Comparison of ENCODE assay signal across 9 cellular contexts in genomic region chr5:169161022-169161680, GRCh38.
A peak's percentile ranks its signal among the peaks of the same experiment; 100 is the strongest.
DNase-seq lines count a peak whose midpoint lies in the region; ATAC-seq, FAIRE-seq and TF ChIP-seq lines count a peak whose summit lies in the region.
"Had no signal": no experiment of that assay in that cellular context is flagged by ENCODE, and none has a peak within 500 bp of the region (broad histone marks: within the 10 kb centered on the region; RNA-seq: fewer than 3 reads in every experiment).

No MANE protein-coding gene starts in this region.

- intact Hi-C loops in vagina (cut with DNase I) (loop anchor here (10.0 kb wide), 1 partner anchor 134 kb away; no protein-coding TSS in a partner anchor), natural killer cell (cut with micrococcal nuclease) (no loop called here)

- TF ChIP-seq POLR2A in NB4 (IDR thresholded peaks at IDR 0.05; ENCODE audit: extremely low read depth, insufficient read length): no peak
- no peak for TF ChIP-seq POLR2A in vagina (IDR thresholded peaks at IDR 0.05)

- H3K36me3 Mint-ChIP-seq in mesothelial cell of epicardium: peaks cover 23% of the 10 kb centered on the region
- peaks cover 16% of the 10 kb centered on the region for H3K36me3 Mint-ChIP-seq in natural killer cell

- peak; percentile 76 for FAIRE-seq in endometrium (lab: Jason Lieb, UNC)
- FAIRE-seq: K562 had no signal

- H3K4me3 Mint-ChIP-seq in mesothelial cell of epicardium: no peak overlapping the region
- H3K4me3 Mint-ChIP-seq in natural killer cell: no peak overlapping the region

- peak overlapping the region; percentile 31 for H3K27ac ChIP-seq in vagina

- DNase-seq in NB4 (ENCODE audit: low read depth) (peak; percentile 63), mesothelial cell of epicardium (ENCODE audit: low spot score in 2 of 2, unreplicated experiment in 2 of 2) (peak in 1 of 2 experiments; percentile 67), vagina (ENCODE audit: extremely low spot score in 2 of 2) (peak in 1 of 2 donors; percentile 93), SKM-1 (lab: John Stamatoyannopoulos, UW; ENCODE audit: unreplicated experiment) (no peak), natural killer cell (no peak)
- DNase-seq: activated CD4-positive, alpha-beta T cell treated with anti-CD3 and anti-CD28 coated beads, Interleukin-2, amount 50 U/mL, for 1 hour had no signal

- H3K4me1 Mint-ChIP-seq in mesothelial cell of epicardium (peaks cover 30% of the 10 kb centered on the region), natural killer cell (no peaks in the 10 kb centered on the region)

- no peaks in the 10 kb centered on the region for H3K27me3 ChIP-seq in vagina

- peaks cover 9% of the 10 kb centered on the region for H3K9me3 ChIP-seq in vagina

- no peak for ATAC-seq in GM18870 (IDR thresholded peaks at IDR 0.05; ENCODE audit: unreplicated experiment)
- no peak for ATAC-seq in natural killer cell
- ATAC-seq: K562 had no signal

- peaks cover 34% of the 10 kb centered on the region for H3K4me1 ChIP-seq in vagina

- H3K27ac Mint-ChIP-seq in mesothelial cell of epicardium (peak overlapping the region; percentile 94), natural killer cell (no peak overlapping the region)

- H3K36me3 ChIP-seq in vagina: no peaks in the 10 kb centered on the region

- H3K9me3 Mint-ChIP-seq in mesothelial cell of epicardium (peaks cover 29% of the 10 kb centered on the region), natural killer cell (peaks cover 0 to 4% of the 10 kb centered on the region in 2 donors)

- TF ChIP-seq CTCF in NB4 (IDR thresholded peaks at IDR 0.05; ENCODE audit: low read depth, low read length) (no peak), mesothelial cell of epicardium (IDR thresholded peaks at IDR 0.05; ENCODE audit: unreplicated experiment) (no peak), vagina (IDR thresholded peaks at IDR 0.05) (no peak), natural killer cell (IDR thresholded peaks at IDR 0.05) (no peak)

- H3K27me3 Mint-ChIP-seq in mesothelial cell of epicardium (ENCODE audit: low read depth) (no peaks in the 10 kb centered on the region), natural killer cell (ENCODE audit: low read depth in 2 of 2) (peaks cover 0 to 6% of the 10 kb centered on the region in 2 donors)

- H3K4me3 ChIP-seq in NB4 (ENCODE audit: low read depth, low read length): no peak overlapping the region
- H3K4me3 ChIP-seq in vagina: no peak overlapping the region
- H3K4me3 ChIP-seq: K562 had no signal
